ENCODE assay signal across 8 cellular contexts in genomic region chr9:34124923-34125322, GRCh38. TPM values are rescaled to one million over a fixed set of nuclear protein-coding genes. Genes with fewer than 3 reads are reported as not detected.
A peak's percentile ranks its signal among the peaks of the same experiment; 100 is the strongest.
DNase-seq lines count a peak whose midpoint lies in the region; ATAC-seq and TF ChIP-seq lines count a peak whose summit lies in the region.

No MANE protein-coding gene starts in this region.

- no peak overlapping the region for H3K27ac ChIP-seq in KMS-11

- peaks cover 0 to 8% (median 0%) of the 10 kb centered on the region in 5 donors for H3K27me3 Mint-ChIP-seq in naive thymus-derived CD8-positive, alpha-beta T cell

- H3K27me3 ChIP-seq in KMS-11 (ENCODE audit: insufficient read depth, low read depth) = no peaks in the 10 kb centered on the region

- H3K4me3 ChIP-seq in KMS-11 (IDR thresholded peaks at IDR 0.05; ENCODE audit: insufficient read depth, low read depth, low read length) (no peak overlapping the region), cardiac fibroblast (replicated peaks in 1 of 2; ENCODE audit: low read depth in 2 of 2, low read length in 2 of 2) (peak overlapping the region; percentile 11 to 99)

- peak overlapping the region; percentile 90 to 99 (median 95) for H3K4me3 Mint-ChIP-seq in naive thymus-derived CD8-positive, alpha-beta T cell

- H2AFZ ChIP-seq in KMS-11 (ENCODE audit: low read depth) = no peak overlapping the region

- peak; percentile 62 for DNase-seq in CD1c-positive myeloid dendritic cell (ENCODE audit: extremely low spot score)
- DNase-seq in cardiac fibroblast (ENCODE audit: low read depth in 2 of 2) = peak in 1 of 2 donors; percentile 20
- no peak for DNase-seq in naive thymus-derived CD8-positive, alpha-beta T cell
- DNase-seq in cortex of kidney (lab: John Stamatoyannopoulos, UW) = no peak
- DNase-seq in iPS-NIHi7 (ENCODE audit: extremely low spot score) = no peak

- H3K27ac Mint-ChIP-seq in naive thymus-derived CD8-positive, alpha-beta T cell = peak overlapping the region; percentile 94 to 99 (median 97)

- H3K4me1 Mint-ChIP-seq in naive thymus-derived CD8-positive, alpha-beta T cell = peaks cover 42 to 68% (median 62%) of the 10 kb centered on the region in 4 donors

- H3K36me3 ChIP-seq in KMS-11 (ENCODE audit: insufficient read depth) = peaks cover 6% of the 10 kb centered on the region; the same call in 1 of the 2 replicates

- H4K20me1 ChIP-seq in KMS-11 (ENCODE audit: insufficient read depth) = peaks cover 5% of the 10 kb centered on the region; the same call in 1 of the 2 replicates

- no peak for ATAC-seq in naive thymus-derived CD8-positive, alpha-beta T cell
- no peak for ATAC-seq in HG02623 (IDR thresholded peaks at IDR 0.05; ENCODE audit: unreplicated experiment)
- ATAC-seq in GM18511 (IDR thresholded peaks at IDR 0.05; ENCODE audit: unreplicated experiment) = no peak

- no peak for TF ChIP-seq CTCF in KMS-11 (conservative IDR thresholded peaks at IDR 0.05; ENCODE audit: low read depth, low read length)
- TF ChIP-seq CTCF in cardiac fibroblast (IDR thresholded peaks at IDR 0.05; ENCODE audit: low read depth, low read length) = no peak

- peak overlapping the region; percentile 71 for H3K4me2 ChIP-seq in KMS-11

- H3K9me3 Mint-ChIP-seq in naive thymus-derived CD8-positive, alpha-beta T cell = no peaks in the 10 kb centered on the region

- H3K9ac ChIP-seq in KMS-11 = no peak overlapping the region; the same call in 1 of the 2 replicates

- POLR2A ChIA-PET in naive thymus-derived CD8-positive, alpha-beta T cell (lab: Charles Lee) = interaction anchor here (0.6 kb wide), 1 partner anchor 228 kb away, joined by 3 read pairs; no protein-coding TSS in a partner anchor

- peaks cover 22% of the 10 kb centered on the region for H3K4me1 ChIP-seq in KMS-11 (ENCODE audit: low read depth, poor library complexity, severe bottlenecking)

- peaks cover 50% of the 10 kb centered on the region for H3K79me2 ChIP-seq in KMS-11 (ENCODE audit: insufficient read depth, low read depth)

- H3K36me3 Mint-ChIP-seq in naive thymus-derived CD8-positive, alpha-beta T cell = peaks cover 0 to 49% (median 9%) of the 10 kb centered on the region in 3 donors

RNA-seq across cellular contexts. Expression of gene DCAF12, which starts 1.6 kb away (rescaled TPM):
- 10 to 100 TPM; 21.5 to 24.0 TPM for total RNA-seq in naive thymus-derived CD8-positive, alpha-beta T cell
- polyA plus RNA-seq in naive thymus-derived CD8-positive, alpha-beta T cell = 10 to 100 TPM in 2 of 3 donors, 1 to 10 TPM in 1; 9.0 to 14.8 (median 13.9) TPM

RNA-seq across cellular contexts. Expression of gene UBAP1, which starts 53.9 kb away (rescaled TPM):
- 10 to 100 TPM; 38.9 to 40.2 TPM for total RNA-seq in naive thymus-derived CD8-positive, alpha-beta T cell
- 10 to 100 TPM; 36.3 to 48.1 (median 36.5) TPM for polyA plus RNA-seq in naive thymus-derived CD8-positive, alpha-beta T cell
